1 cellular context compared by ENCODE assay signal in genomic region chr11:17508306-17508705, GRCh38.
TF ChIP-seq lines count a peak whose summit lies in the region.

No MANE protein-coding gene starts in this region.

TF ChIP-seq in SK-N-SH treated with all-trans-retinoic acid at 6 μM for 48 hours, 23 proteins besides CTCF, POLR2A, EP300 and RAD21 (continued from another document):
- TF ChIP-seq POU6F1 (CRISPR knock-in tag; IDR thresholded peaks at IDR 0.05; ENCODE audit: borderline replicate concordance, low read depth) (no peak), ZFP3 (CRISPR knock-in tag; IDR thresholded peaks at IDR 0.05) (no peak)
